In the genomic region with DNA sequence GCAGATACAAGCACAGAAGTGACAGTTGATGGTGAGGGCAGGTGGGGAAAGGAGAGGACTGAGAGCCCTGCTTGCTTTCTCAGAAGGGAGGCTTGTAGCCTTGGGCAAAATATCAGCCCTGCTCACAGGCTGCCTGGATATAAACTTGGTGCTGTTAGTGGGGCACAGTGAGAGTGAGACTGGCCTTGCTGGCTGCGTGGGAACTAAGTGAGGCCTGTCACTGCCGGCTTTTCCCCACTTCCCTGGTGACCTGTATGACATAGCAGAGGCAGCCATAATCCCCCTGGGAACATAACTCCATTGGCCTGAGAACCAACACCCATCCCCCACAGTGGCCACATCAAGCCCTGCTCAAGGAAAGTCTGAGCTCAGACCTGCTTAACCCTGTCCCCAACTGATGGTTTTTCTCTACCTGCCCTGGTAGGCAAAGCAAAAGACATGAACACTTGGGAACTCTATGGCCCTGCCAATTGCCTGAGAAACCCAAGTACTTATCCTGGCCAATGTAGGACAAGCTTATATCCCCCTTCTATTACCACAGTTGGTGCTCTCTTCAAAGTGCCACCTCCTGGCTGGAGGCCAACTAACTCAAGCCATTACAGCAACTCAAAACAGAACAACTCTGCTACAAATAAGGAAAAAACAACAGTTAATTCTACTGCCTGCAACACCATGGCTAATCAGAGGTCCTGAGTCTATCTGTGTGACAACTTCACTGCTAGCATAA, we compare ENCODE assay signal across 13 cellular contexts.
"Had no signal": no experiment of that assay in that cellular context is flagged by ENCODE, and none has a peak within 500 bp of the region (broad histone marks: within the 10 kb centered on the region; RNA-seq: fewer than 3 reads in every experiment).

No MANE protein-coding gene starts in this region.

- H3K4me3 ChIP-seq: esophagus muscularis mucosa, lung, right atrium auricular region, skin epidermis, tibial artery had no signal

- ATAC-seq: activated CD4-positive, alpha-beta T cell treated with anti-CD3 and anti-CD28 coated beads for 36 hours had no signal

- DNase-seq: activated CD4-positive, alpha-beta memory T cell treated with anti-CD3 and anti-CD28 coated beads, Interleukin-2, amount 10 ng/mL, durations not matched to agents 7 days and 5 days; activated CD4-positive, alpha-beta T cell treated with anti-CD3 and anti-CD28 coated beads for 36 hours; activated naive CD4-positive, alpha-beta T cell; aorta; hypothalamus; naive B cell; tibial artery had no signal

- H3K9me3 ChIP-seq: neutrophil had no signal

- H3K27ac ChIP-seq: esophagus muscularis mucosa, neutrophil, right atrium auricular region, skin epidermis, tibial artery, VCaP had no signal

- H3K36me3 ChIP-seq: esophagus muscularis mucosa, neutrophil, right atrium auricular region, tibial artery had no signal

- H3K4me1 ChIP-seq: esophagus muscularis mucosa, right atrium auricular region had no signal

- H3K27me3 ChIP-seq: esophagus muscularis mucosa, neutrophil, right atrium auricular region, tibial artery had no signal
